Comparison of ENCODE assay signal across 9 cellular contexts in genomic region chr11:110077866-110078325, GRCh38. TPM values are rescaled to one million over a fixed set of nuclear protein-coding genes. Genes with fewer than 3 reads are reported as not detected.
DNase-seq lines count a peak whose midpoint lies in the region; ATAC-seq and TF ChIP-seq lines count a peak whose summit lies in the region.
"Had no signal": no experiment of that assay in that cellular context is flagged by ENCODE, and none has a peak within 500 bp of the region (broad histone marks: within the 10 kb centered on the region; RNA-seq: fewer than 3 reads in every experiment).

No MANE protein-coding gene starts in this region.

- H3K36me3 Mint-ChIP-seq in activated naive CD8-positive, alpha-beta T cell treated with anti-CD3 and anti-CD28 coated beads, Interleukin-2, amount 50 U/mL, for 24 hours (ENCODE audit: low read depth) = no peaks in the 10 kb centered on the region
- H3K36me3 Mint-ChIP-seq in neural progenitor cell = no peaks in the 10 kb centered on the region
- H3K36me3 Mint-ChIP-seq: IgD-negative memory B cell had no signal

- no peaks in the 10 kb centered on the region for H3K36me3 ChIP-seq in neural progenitor cell
- H3K36me3 ChIP-seq in vagina = no peaks in the 10 kb centered on the region

- no peaks in the 10 kb centered on the region for H3K79me2 ChIP-seq in neural progenitor cell (ENCODE audit: low read depth)

- no peaks in the 10 kb centered on the region for H3F3A ChIP-seq in neural progenitor cell (ENCODE audit: low read depth)

- peaks cover 18% of the 10 kb centered on the region for H3K27me3 Mint-ChIP-seq in activated naive CD8-positive, alpha-beta T cell treated with anti-CD3 and anti-CD28 coated beads, Interleukin-2, amount 50 U/mL, for 24 hours
- H3K27me3 Mint-ChIP-seq in neural progenitor cell (ENCODE audit: insufficient read depth, low read depth) = peaks cover 5% of the 10 kb centered on the region

- ATAC-seq in GM19397 (IDR thresholded peaks at IDR 0.05; ENCODE audit: unreplicated experiment) (peak; percentile 82), HG03280 (IDR thresholded peaks at IDR 0.05; ENCODE audit: unreplicated experiment) (peak; percentile 93)
- peak; percentile 93 for ATAC-seq in activated naive CD8-positive, alpha-beta T cell treated with anti-CD3 and anti-CD28 coated beads, Interleukin-2, amount 50 U/mL, for 24 hours

- H3K27ac Mint-ChIP-seq in activated naive CD8-positive, alpha-beta T cell treated with anti-CD3 and anti-CD28 coated beads, Interleukin-2, amount 50 U/mL, for 24 hours = peak overlapping the region; percentile 61
- no peak overlapping the region for H3K27ac Mint-ChIP-seq in neural progenitor cell
- H3K27ac Mint-ChIP-seq: IgD-negative memory B cell had no signal

- H3K27ac ChIP-seq in neural progenitor cell (no peak overlapping the region), vagina (no peak overlapping the region)

- H3K4me1 Mint-ChIP-seq in activated naive CD8-positive, alpha-beta T cell treated with anti-CD3 and anti-CD28 coated beads, Interleukin-2, amount 50 U/mL, for 24 hours = peaks cover 12% of the 10 kb centered on the region
- peaks cover 11% of the 10 kb centered on the region for H3K4me1 Mint-ChIP-seq in neural progenitor cell
- H3K4me1 Mint-ChIP-seq: IgD-negative memory B cell had no signal

- H3K9ac ChIP-seq in neural progenitor cell = no peak overlapping the region

- TF ChIP-seq CTCF in neural progenitor cell (IDR thresholded peaks at IDR 0.05) = no peak
- TF ChIP-seq CTCF in vagina (IDR thresholded peaks at IDR 0.05) = no peak

- peak overlapping the region; percentile 87 for H2AFZ ChIP-seq in neural progenitor cell (replicated peaks)

- H3K4me3 ChIP-seq in neural progenitor cell (no peak overlapping the region), vagina (no peak overlapping the region)

- no peaks in the 10 kb centered on the region for H3K9me3 Mint-ChIP-seq in activated naive CD8-positive, alpha-beta T cell treated with anti-CD3 and anti-CD28 coated beads, Interleukin-2, amount 50 U/mL, for 24 hours
- no peaks in the 10 kb centered on the region for H3K9me3 Mint-ChIP-seq in neural progenitor cell

- DNase-seq in EH (ENCODE audit: low read depth) = peak; percentile 71
- DNase-seq in activated naive CD8-positive, alpha-beta T cell treated with anti-CD3 and anti-CD28 coated beads, Interleukin-2, amount 50 U/mL, for 24 hours = peak; percentile 14
- no peak for DNase-seq in neural progenitor cell (ENCODE audit: low spot score)
- no peak for DNase-seq in vagina (ENCODE audit: extremely low spot score in 2 of 2)
- no peak for DNase-seq in putamen (ENCODE audit: low spot score)
- no peak for DNase-seq in GM19238 (ENCODE audit: insufficient read length, low spot score)

- H3K4me2 ChIP-seq in neural progenitor cell = no peak overlapping the region

- no peaks in the 10 kb centered on the region for H4K20me1 ChIP-seq in neural progenitor cell (ENCODE audit: low read depth)

- intact Hi-C loops in vagina (cut with DNase I) = no loop called here

- no peaks in the 10 kb centered on the region for H3K27me3 ChIP-seq in neural progenitor cell
- no peaks in the 10 kb centered on the region for H3K27me3 ChIP-seq in vagina

- no peak for TF ChIP-seq POLR2A in vagina (IDR thresholded peaks at IDR 0.05)

- peak overlapping the region; percentile 16 for H3K4me3 Mint-ChIP-seq in activated naive CD8-positive, alpha-beta T cell treated with anti-CD3 and anti-CD28 coated beads, Interleukin-2, amount 50 U/mL, for 24 hours
- H3K4me3 Mint-ChIP-seq in neural progenitor cell = no peak overlapping the region
- H3K4me3 Mint-ChIP-seq: IgD-negative memory B cell had no signal

- H3K4me1 ChIP-seq in neural progenitor cell = peaks cover 3% of the 10 kb centered on the region
- peaks cover 17% of the 10 kb centered on the region for H3K4me1 ChIP-seq in vagina

- H3K9me3 ChIP-seq in neural progenitor cell (ENCODE audit: low read depth) (no peaks in the 10 kb centered on the region), vagina (no peaks in the 10 kb centered on the region)

RNA-seq across cellular contexts. Expression of gene ZC3H12C, which starts 15.3 kb away (rescaled TPM):
- total RNA-seq in neural progenitor cell (ENCODE audit: low replicate concordance) (28.8 and 31.8 TPM in 2 replicates), vagina (16.7 TPM)

Comparison
In these comparisons a context has a peak if more than half of its experiments do, and no peak if none do; other contexts are left out.
1. DNase-seq: peak in EH (single experiment) and activated naive CD8-positive, alpha-beta T cell treated with anti-CD3 and anti-CD28 coated beads, Interleukin-2, amount 50 U/mL, for 24 hours (single experiment); none in neural progenitor cell (single experiment), vagina (0 of 2), putamen (single experiment) and GM19238 (single experiment).
2. Peak in every context shown above with its lines, with median percentiles within 50 percentile points of each other: ATAC-seq.